Comparison of ENCODE assay signal across 1 cellular context in the genomic region with DNA sequence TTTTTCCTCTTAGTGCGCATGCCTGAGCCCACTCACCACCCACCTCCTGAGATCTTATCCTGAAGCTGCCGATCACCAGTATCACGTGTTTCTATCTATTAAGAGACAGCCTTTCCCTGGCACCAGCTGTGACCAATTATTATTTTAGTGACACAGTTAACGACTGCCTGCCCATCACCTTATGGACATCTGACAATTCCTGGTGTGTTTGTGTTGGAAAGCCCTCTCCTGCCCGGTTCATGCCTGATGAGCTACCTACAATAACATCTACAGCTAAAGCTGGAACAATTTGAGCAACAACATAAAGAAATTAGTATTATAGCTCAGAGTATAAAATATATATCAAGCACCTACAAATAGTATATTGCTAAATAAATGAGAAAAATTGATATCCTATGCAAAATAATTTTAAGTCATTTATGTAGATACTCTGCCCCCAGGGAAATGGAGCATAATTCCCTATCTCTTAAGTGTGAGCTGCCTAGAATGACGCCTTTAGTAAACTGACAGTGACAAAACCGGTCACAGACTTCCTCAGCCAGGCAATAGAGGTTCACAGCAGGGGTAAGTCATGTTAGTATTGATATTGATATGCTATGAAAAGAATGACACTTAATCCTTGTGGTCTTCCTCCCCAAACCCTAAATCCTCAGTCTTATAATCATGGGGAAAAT.
TF ChIP-seq lines count a peak whose summit lies in the region.

No MANE protein-coding gene starts in this region.

TF ChIP-seq in GM23338, 12 proteins besides CTCF, POLR2A, EP300 and RAD21 (continued from another document):
- TF ChIP-seq, protein P1, sequence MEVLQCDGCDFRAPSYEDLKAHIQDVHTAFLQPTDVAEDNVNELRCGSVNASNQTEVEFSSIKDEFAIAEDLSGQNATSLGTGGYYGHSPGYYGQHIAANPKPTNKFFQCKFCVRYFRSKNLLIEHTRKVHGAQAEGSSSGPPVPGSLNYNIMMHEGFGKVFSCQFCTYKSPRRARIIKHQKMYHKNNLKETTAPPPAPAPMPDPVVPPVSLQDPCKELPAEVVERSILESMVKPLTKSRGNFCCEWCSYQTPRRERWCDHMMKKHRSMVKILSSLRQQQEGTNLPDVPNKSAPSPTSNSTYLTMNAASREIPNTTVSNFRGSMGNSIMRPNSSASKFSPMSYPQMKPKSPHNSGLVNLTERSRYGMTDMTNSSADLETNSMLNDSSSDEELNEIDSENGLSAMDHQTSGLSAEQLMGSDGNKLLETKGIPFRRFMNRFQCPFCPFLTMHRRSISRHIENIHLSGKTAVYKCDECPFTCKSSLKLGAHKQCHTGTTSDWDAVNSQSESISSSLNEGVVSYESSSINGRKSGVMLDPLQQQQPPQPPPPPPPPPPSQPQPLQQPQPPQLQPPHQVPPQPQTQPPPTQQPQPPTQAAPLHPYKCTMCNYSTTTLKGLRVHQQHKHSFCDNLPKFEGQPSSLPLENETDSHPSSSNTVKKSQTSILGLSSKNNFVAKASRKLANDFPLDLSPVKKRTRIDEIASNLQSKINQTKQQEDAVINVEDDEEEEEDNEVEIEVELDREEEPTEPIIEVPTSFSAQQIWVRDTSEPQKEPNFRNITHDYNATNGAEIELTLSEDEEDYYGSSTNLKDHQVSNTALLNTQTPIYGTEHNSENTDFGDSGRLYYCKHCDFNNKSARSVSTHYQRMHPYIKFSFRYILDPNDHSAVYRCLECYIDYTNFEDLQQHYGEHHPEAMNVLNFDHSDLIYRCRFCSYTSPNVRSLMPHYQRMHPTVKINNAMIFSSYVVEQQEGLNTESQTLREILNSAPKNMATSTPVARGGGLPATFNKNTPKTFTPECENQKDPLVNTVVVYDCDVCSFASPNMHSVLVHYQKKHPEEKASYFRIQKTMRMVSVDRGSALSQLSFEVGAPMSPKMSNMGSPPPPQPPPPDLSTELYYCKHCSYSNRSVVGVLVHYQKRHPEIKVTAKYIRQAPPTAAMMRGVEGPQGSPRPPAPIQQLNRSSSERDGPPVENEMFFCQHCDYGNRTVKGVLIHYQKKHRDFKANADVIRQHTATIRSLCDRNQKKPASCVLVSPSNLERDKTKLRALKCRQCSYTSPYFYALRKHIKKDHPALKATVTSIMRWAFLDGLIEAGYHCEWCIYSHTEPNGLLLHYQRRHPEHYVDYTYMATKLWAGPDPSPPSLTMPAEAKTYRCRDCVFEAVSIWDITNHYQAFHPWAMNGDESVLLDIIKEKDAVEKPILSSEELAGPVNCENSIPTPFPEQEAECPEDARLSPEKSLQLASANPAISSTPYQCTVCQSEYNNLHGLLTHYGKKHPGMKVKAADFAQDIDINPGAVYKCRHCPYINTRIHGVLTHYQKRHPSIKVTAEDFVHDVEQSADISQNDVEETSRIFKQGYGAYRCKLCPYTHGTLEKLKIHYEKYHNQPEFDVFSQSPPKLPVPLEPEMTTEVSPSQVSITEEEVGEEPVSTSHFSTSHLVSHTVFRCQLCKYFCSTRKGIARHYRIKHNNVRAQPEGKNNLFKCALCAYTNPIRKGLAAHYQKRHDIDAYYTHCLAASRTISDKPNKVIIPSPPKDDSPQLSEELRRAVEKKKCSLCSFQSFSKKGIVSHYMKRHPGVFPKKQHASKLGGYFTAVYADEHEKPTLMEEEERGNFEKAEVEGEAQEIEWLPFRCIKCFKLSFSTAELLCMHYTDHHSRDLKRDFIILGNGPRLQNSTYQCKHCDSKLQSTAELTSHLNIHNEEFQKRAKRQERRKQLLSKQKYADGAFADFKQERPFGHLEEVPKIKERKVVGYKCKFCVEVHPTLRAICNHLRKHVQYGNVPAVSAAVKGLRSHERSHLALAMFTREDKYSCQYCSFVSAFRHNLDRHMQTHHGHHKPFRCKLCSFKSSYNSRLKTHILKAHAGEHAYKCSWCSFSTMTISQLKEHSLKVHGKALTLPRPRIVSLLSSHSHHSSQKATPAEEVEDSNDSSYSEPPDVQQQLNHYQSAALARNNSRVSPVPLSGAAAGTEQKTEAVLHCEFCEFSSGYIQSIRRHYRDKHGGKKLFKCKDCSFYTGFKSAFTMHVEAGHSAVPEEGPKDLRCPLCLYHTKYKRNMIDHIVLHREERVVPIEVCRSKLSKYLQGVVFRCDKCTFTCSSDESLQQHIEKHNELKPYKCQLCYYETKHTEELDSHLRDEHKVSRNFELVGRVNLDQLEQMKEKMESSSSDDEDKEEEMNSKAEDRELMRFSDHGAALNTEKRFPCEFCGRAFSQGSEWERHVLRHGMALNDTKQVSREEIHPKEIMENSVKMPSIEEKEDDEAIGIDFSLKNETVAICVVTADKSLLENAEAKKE (CRISPR knock-in tag; IDR thresholded peaks at IDR 0.05) = no peak
- TF ChIP-seq POLR2AphosphoS5 (IDR thresholded peaks at IDR 0.05; ENCODE audit: low read depth) = no peak
- no peak for TF ChIP-seq STAT1 (IDR thresholded peaks at IDR 0.05; ENCODE audit: unreplicated experiment)
- TF ChIP-seq, protein P2, sequence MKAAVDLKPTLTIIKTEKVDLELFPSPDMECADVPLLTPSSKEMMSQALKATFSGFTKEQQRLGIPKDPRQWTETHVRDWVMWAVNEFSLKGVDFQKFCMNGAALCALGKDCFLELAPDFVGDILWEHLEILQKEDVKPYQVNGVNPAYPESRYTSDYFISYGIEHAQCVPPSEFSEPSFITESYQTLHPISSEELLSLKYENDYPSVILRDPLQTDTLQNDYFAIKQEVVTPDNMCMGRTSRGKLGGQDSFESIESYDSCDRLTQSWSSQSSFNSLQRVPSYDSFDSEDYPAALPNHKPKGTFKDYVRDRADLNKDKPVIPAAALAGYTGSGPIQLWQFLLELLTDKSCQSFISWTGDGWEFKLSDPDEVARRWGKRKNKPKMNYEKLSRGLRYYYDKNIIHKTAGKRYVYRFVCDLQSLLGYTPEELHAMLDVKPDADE (IDR thresholded peaks at IDR 0.05) = no peak
